9 cellular contexts compared by ENCODE assay signal in the genomic region with DNA sequence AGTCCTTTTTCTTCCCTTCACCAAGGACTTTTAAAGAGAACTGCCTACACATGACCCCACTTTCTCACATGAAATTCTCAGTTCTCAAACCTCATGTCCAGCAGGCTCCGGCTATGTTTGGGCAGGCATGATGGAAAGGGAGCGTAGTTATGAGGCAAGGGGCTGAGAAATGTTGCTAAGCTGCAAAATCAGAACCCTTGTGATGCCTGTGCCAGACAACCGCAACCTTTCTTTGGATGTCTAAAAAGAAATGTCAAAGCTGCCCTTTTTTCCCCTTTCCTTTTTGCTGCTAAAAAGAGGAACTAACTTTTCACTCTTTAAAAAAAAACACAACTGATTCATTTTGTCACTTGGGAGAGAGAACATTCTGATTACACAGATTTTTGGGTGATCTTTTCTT.
DNase-seq lines count a peak whose midpoint lies in the region; ATAC-seq and TF ChIP-seq lines count a peak whose summit lies in the region.
"Had no signal": no experiment of that assay in that cellular context is flagged by ENCODE, and none has a peak within 500 bp of the region (broad histone marks: within the 10 kb centered on the region; RNA-seq: fewer than 3 reads in every experiment).

No MANE protein-coding gene starts in this region.

- in situ Hi-C loops in HAP-1 (cut with MboI; ENCODE audit: low sequenced_read_pairs), result no loop called here

- no peaks in the 10 kb centered on the region for H3K27me3 ChIP-seq in HAP-1 (ENCODE audit: low read depth)

- no peak overlapping the region for H3K4me3 ChIP-seq in HAP-1
- H3K4me3 ChIP-seq in foreskin fibroblast (ENCODE audit: low read depth in 1 of 2, low read length in 2 of 2), result no peak overlapping the region
- H3K4me3 ChIP-seq: coronary artery had no signal

- no peaks in the 10 kb centered on the region for H3K36me3 ChIP-seq in HAP-1 (replicated peaks)

- peak; percentile 71 for ATAC-seq in GM18511 (IDR thresholded peaks at IDR 0.05; ENCODE audit: unreplicated experiment)
- ATAC-seq in HG02588 (IDR thresholded peaks at IDR 0.05; ENCODE audit: unreplicated experiment), result peak; percentile 64

- H3K9me3 ChIP-seq in HAP-1, result no peaks in the 10 kb centered on the region

- H3K4me1 ChIP-seq in HAP-1, result no peaks in the 10 kb centered on the region; the same call in 1 of the 2 replicates

- DNase-seq in NOMO-1 (lab: John Stamatoyannopoulos, UW; ENCODE audit: unreplicated experiment in 2 of 2) (peak; percentile 49 to 90), medulla oblongata (ENCODE audit: extremely low spot score) (peak; percentile 88), HAP-1 (ENCODE audit: low spot score in 2 of 2) (no peak), foreskin fibroblast (no peak), 8988T (no peak)
- DNase-seq in activated T-cell treated with anti-CD3 and anti-CD28 coated beads, Interleukin-2, amount 50 U/mL, for 1 hour, result no peak

- no peak for TF ChIP-seq CTCF in foreskin fibroblast (IDR thresholded peaks at IDR 0.05; ENCODE audit: low read depth, low read length)

Comparison
In these comparisons a context has a peak if more than half of its experiments do, and no peak if none do; other contexts are left out.
1. DNase-seq: peak in NOMO-1 (2 of 2) and medulla oblongata (single experiment); none in HAP-1 (0 of 2), activated T-cell treated with anti-CD3 and anti-CD28 coated beads, Interleukin-2, amount 50 U/mL, for 1 hour (single experiment), foreskin fibroblast (0 of 2) and 8988T (single experiment).